9 cellular contexts compared by ENCODE assay signal in genomic region chr9:21381752-21382339, GRCh38. TPM values are rescaled to one million over a fixed set of nuclear protein-coding genes. Genes with fewer than 3 reads are reported as not detected.
DNase-seq lines count a peak whose midpoint lies in the region; ATAC-seq and TF ChIP-seq lines count a peak whose summit lies in the region.
"Had no signal": no experiment of that assay in that cellular context is flagged by ENCODE, and none has a peak within 500 bp of the region (broad histone marks: within the 10 kb centered on the region; RNA-seq: fewer than 3 reads in every experiment).

No MANE protein-coding gene starts in this region.

- peak; percentile 52 to 61 for ATAC-seq in CD4-positive, CD25-positive, alpha-beta regulatory T cell (ENCODE audit: low read depth in 2 of 2)
- ATAC-seq in GM19043 (IDR thresholded peaks at IDR 0.05; ENCODE audit: low read depth, unreplicated experiment) = peak; percentile 96
- ATAC-seq in HG03066 (IDR thresholded peaks at IDR 0.05; ENCODE audit: low read depth, unreplicated experiment) = peak; percentile 97

- H3K27me3 ChIP-seq in CD4-positive, CD25-positive, alpha-beta regulatory T cell (ENCODE audit: control insufficient read depth, insufficient read depth, low read length) = peaks cover 25% of the 10 kb centered on the region

- H3K36me3 ChIP-seq in CD4-positive, CD25-positive, alpha-beta regulatory T cell (ENCODE audit: control insufficient read depth, insufficient read depth, low read length) = no peaks in the 10 kb centered on the region

- H3K36me3 Mint-ChIP-seq in CD4-positive, CD25-positive, alpha-beta regulatory T cell = no peaks in the 10 kb centered on the region
- H3K36me3 Mint-ChIP-seq in progenitor cell of endocrine pancreas (ENCODE audit: insufficient read depth) = no peaks in the 10 kb centered on the region

- H3K27ac Mint-ChIP-seq in CD4-positive, CD25-positive, alpha-beta regulatory T cell = no peak overlapping the region
- peak overlapping the region; percentile 86 for H3K27ac Mint-ChIP-seq in progenitor cell of endocrine pancreas

- no peaks in the 10 kb centered on the region for H3K4me1 ChIP-seq in CD4-positive, CD25-positive, alpha-beta regulatory T cell (ENCODE audit: control insufficient read depth, insufficient read depth, low read length, poor library complexity, severe bottlenecking)

- H3K4me3 ChIP-seq in CD4-positive, CD25-positive, alpha-beta regulatory T cell (ENCODE audit: low read depth, low read length) = no peak overlapping the region
- no peak overlapping the region for H3K4me3 ChIP-seq in coronary artery

- H3K27me3 Mint-ChIP-seq in CD4-positive, CD25-positive, alpha-beta regulatory T cell = peaks cover 54% of the 10 kb centered on the region
- peaks cover 4% of the 10 kb centered on the region for H3K27me3 Mint-ChIP-seq in progenitor cell of endocrine pancreas

- H3K9me3 ChIP-seq in CD4-positive, CD25-positive, alpha-beta regulatory T cell (ENCODE audit: control insufficient read depth in 2 of 2, low read length in 2 of 2) = no peaks in the 10 kb centered on the region

- no peak overlapping the region for H3K27ac ChIP-seq in CD4-positive, CD25-positive, alpha-beta regulatory T cell (ENCODE audit: insufficient read depth, low read length, poor library complexity, severe bottlenecking)
- H3K27ac ChIP-seq in coronary artery = no peak overlapping the region

- H3K9me3 Mint-ChIP-seq in CD4-positive, CD25-positive, alpha-beta regulatory T cell = peaks cover 0 to 3% (median 0%) of the 10 kb centered on the region in 7 donors
- no peaks in the 10 kb centered on the region for H3K9me3 Mint-ChIP-seq in progenitor cell of endocrine pancreas (ENCODE audit: low read depth)
- H3K9me3 Mint-ChIP-seq: neural crest cell had no signal

- peak in 1 of 3 donors; percentile 39 for DNase-seq in CD4-positive, CD25-positive, alpha-beta regulatory T cell
- DNase-seq in RPMI8226 (peak; percentile 70), progenitor cell of endocrine pancreas (ENCODE audit: low spot score, unreplicated experiment) (no peak), coronary artery (ENCODE audit: low spot score) (no peak), NCI-H748 (lab: John Stamatoyannopoulos, UW; ENCODE audit: unreplicated experiment) (no peak), putamen (ENCODE audit: low spot score) (no peak)

- no peak overlapping the region for H3K4me3 Mint-ChIP-seq in CD4-positive, CD25-positive, alpha-beta regulatory T cell
- H3K4me3 Mint-ChIP-seq in progenitor cell of endocrine pancreas (ENCODE audit: low read depth) = no peak overlapping the region
- H3K4me3 Mint-ChIP-seq: neural crest cell had no signal

- peaks cover 0 to 9% (median 5%) of the 10 kb centered on the region in 4 donors for H3K4me1 Mint-ChIP-seq in CD4-positive, CD25-positive, alpha-beta regulatory T cell
- H3K4me1 Mint-ChIP-seq in progenitor cell of endocrine pancreas (ENCODE audit: low read depth) = peaks cover 20% of the 10 kb centered on the region

- TF ChIP-seq CTCF in progenitor cell of endocrine pancreas (IDR thresholded peaks at IDR 0.05; ENCODE audit: unreplicated experiment) (no peak), coronary artery (IDR thresholded peaks at IDR 0.05) (no peak)

RNA-seq across cellular contexts. Expression of gene IFNA2, which starts 3.4 kb away (rescaled TPM):
- not detected for total RNA-seq in CD4-positive, CD25-positive, alpha-beta regulatory T cell
- not detected for polyA plus RNA-seq in CD4-positive, CD25-positive, alpha-beta regulatory T cell
- total RNA-seq in progenitor cell of endocrine pancreas = not detected in 2 replicates
- total RNA-seq: neural crest cell had no signal

RNA-seq across cellular contexts. Expression of gene IFNA13, which starts 14.0 kb away (rescaled TPM):
- not detected for total RNA-seq in CD4-positive, CD25-positive, alpha-beta regulatory T cell
- not detected for polyA plus RNA-seq in CD4-positive, CD25-positive, alpha-beta regulatory T cell
- not detected in 2 replicates for total RNA-seq in progenitor cell of endocrine pancreas
- total RNA-seq: neural crest cell had no signal

RNA-seq across cellular contexts. Expression of gene IFNA8, which starts 27.1 kb away (rescaled TPM):
- total RNA-seq in CD4-positive, CD25-positive, alpha-beta regulatory T cell = not detected
- polyA plus RNA-seq in CD4-positive, CD25-positive, alpha-beta regulatory T cell = not detected
- not detected in 2 replicates for total RNA-seq in progenitor cell of endocrine pancreas
- total RNA-seq: neural crest cell had no signal

RNA-seq across cellular contexts. Expression of gene IFNA6, which starts 31.2 kb away (rescaled TPM):
- total RNA-seq in CD4-positive, CD25-positive, alpha-beta regulatory T cell = not detected
- polyA plus RNA-seq in CD4-positive, CD25-positive, alpha-beta regulatory T cell = not detected
- not detected in 2 replicates for total RNA-seq in progenitor cell of endocrine pancreas
- total RNA-seq: neural crest cell had no signal

RNA-seq across cellular contexts. Expression of gene KLHL9, which starts 46.6 kb away (rescaled TPM):
- total RNA-seq in CD4-positive, CD25-positive, alpha-beta regulatory T cell = 13.4 TPM
- 10 to 100 TPM in 3 of 4 donors, 1 to 10 TPM in 1; 9.5 to 19.2 (median 15.9) TPM for polyA plus RNA-seq in CD4-positive, CD25-positive, alpha-beta regulatory T cell
- 35.5 and 35.9 TPM in 2 replicates for total RNA-seq in progenitor cell of endocrine pancreas
